ENCODE assay signal across 8 cellular contexts in the genomic region with DNA sequence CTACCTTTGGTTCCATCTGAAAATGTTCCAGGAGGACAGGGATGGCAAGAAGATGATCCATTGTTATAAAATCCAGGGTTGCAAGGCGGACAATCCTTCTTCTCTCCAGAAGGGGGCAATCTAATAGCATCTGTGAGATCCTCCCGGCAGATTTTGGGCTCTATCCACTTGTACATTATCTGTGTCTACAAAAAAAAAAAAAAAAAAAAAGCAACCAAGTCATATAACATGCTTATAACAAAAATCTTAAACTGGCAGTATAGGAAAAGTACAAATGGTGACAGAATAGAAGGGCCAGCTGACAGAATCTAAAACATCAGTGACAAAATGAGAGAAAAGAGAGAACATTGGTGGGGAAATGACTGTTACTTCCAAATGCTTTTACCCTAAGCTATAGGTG.
DNase-seq lines count a peak whose midpoint lies in the region; ATAC-seq, FAIRE-seq and TF ChIP-seq lines count a peak whose summit lies in the region.

No MANE protein-coding gene starts in this region.

- intact Hi-C loops in prostate gland (cut with DNase I): loop anchor here (5.0 kb wide), 1 partner anchor 311 kb away; no protein-coding TSS in a partner anchor

- no peaks in the 10 kb centered on the region for H3K9me3 ChIP-seq in prostate gland

- H3K4me1 ChIP-seq in prostate gland (replicated peaks): no peaks in the 10 kb centered on the region

- TF ChIP-seq POLR2A in H54 (IDR thresholded peaks at IDR 0.05; ENCODE audit: low read depth, low read length) (no peak), prostate gland (IDR thresholded peaks at IDR 0.05) (no peak)

- no peaks in the 10 kb centered on the region for H3K36me3 ChIP-seq in prostate gland

- H3K27me3 ChIP-seq in prostate gland (replicated peaks; ENCODE audit: insufficient read depth): no peaks in the 10 kb centered on the region

- WGBS in prostate gland: 8% methylated on average over 2 of the region's 2 CpGs

- no peak overlapping the region for H3K4me3 ChIP-seq in prostate gland

- H3K27ac ChIP-seq in prostate gland: no peak overlapping the region

- peak; percentile 50 for FAIRE-seq in H54 (lab: Jason Lieb, UNC)

- no peak for ATAC-seq in GM18498 (IDR thresholded peaks at IDR 0.05; ENCODE audit: unreplicated experiment)

- TF ChIP-seq CTCF in prostate gland (IDR thresholded peaks at IDR 0.05): peak in 3 of 4 experiments; percentile 26 to 56 (median 48)

- peak; percentile 4 to 17 for DNase-seq in stimulated activated CD4-positive, alpha-beta T cell treated with anti-CD3 and anti-CD28 coated beads, Interleukin-2, amount 100 ng/mL, for 48 hours
- no peak for DNase-seq in stimulated activated CD4-positive, alpha-beta T cell treated with anti-CD3 and anti-CD28 coated beads, Interleukin-4, amount 100 ng/mL, for 1 hour
- DNase-seq in H54 (ENCODE audit: insufficient read length, low spot score) (no peak), NCI-H1105 treated with DMSO at 0.1 percent for 48 hours (lab: John Stamatoyannopoulos, UW) (peak; percentile 69), T follicular helper cell (ENCODE audit: low read depth) (peak; percentile 20), fibroblast of gingiva (ENCODE audit: low read depth) (peak; percentile 66), prostate gland (ENCODE audit: low spot score) (no peak)

Comparison
In these comparisons a context has a peak if more than half of its experiments do, and no peak if none do; other contexts are left out.
1. DNase-seq: peak in stimulated activated CD4-positive, alpha-beta T cell treated with anti-CD3 and anti-CD28 coated beads, Interleukin-2, amount 100 ng/mL, for 48 hours (2 of 2), NCI-H1105 treated with DMSO at 0.1 percent for 48 hours (single experiment), T follicular helper cell (single experiment) and fibroblast of gingiva (single experiment); none in stimulated activated CD4-positive, alpha-beta T cell treated with anti-CD3 and anti-CD28 coated beads, Interleukin-4, amount 100 ng/mL, for 1 hour (single experiment), H54 (single experiment) and prostate gland (single experiment).